ENCODE assay signal across 1 cellular context in the genomic region with DNA sequence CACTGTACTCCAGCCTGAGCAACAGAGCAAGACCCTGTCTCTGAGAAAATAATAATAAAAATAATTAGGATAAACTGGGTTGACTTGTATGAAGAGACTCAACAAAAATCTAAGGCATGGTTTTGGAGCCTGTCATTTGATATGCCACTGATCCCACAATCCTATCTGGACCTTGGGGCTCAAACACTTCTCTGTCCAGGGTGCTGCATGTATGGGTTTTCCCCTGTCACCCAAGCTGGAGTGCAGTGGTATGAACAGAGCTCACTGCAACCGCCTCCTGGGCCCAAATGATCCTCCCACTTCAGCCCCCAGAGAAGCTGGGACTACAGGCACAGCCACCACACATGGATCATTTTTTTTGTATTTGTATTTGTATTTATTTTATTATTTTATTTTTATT.
TF ChIP-seq lines count a peak whose summit lies in the region.

No MANE protein-coding gene starts in this region.

TF ChIP-seq in IMR-90, 13 proteins besides CTCF, POLR2A, EP300 and RAD21 (continued from another document):
- no peak for TF ChIP-seq BHLHE40 (IDR thresholded peaks at IDR 0.05; ENCODE audit: low read depth, low read length)
- TF ChIP-seq SMC3 (IDR thresholded peaks at IDR 0.05; ENCODE audit: low read depth, low read length): no peak
- TF ChIP-seq, protein P1, sequence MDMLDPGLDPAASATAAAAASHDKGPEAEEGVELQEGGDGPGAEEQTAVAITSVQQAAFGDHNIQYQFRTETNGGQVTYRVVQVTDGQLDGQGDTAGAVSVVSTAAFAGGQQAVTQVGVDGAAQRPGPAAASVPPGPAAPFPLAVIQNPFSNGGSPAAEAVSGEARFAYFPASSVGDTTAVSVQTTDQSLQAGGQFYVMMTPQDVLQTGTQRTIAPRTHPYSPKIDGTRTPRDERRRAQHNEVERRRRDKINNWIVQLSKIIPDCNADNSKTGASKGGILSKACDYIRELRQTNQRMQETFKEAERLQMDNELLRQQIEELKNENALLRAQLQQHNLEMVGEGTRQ (IDR thresholded peaks at IDR 0.05; ENCODE audit: low read depth, low read length): no peak
- no peak for TF ChIP-seq MXI1 (IDR thresholded peaks at IDR 0.05; ENCODE audit: borderline replicate concordance, low read depth, low read length)
- TF ChIP-seq MAZ (IDR thresholded peaks at IDR 0.05; ENCODE audit: borderline replicate concordance, low read depth, low read length): no peak
- TF ChIP-seq CHD1 (IDR thresholded peaks at IDR 0.05; ENCODE audit: low read depth, low read length): no peak
- no peak for TF ChIP-seq MAFK (IDR thresholded peaks at IDR 0.05; ENCODE audit: low read depth, low read length)
- TF ChIP-seq ELK1 (IDR thresholded peaks at IDR 0.05; ENCODE audit: borderline replicate concordance, low read depth, low read length): no peak
- no peak for TF ChIP-seq NFE2L2 (IDR thresholded peaks at IDR 0.05; ENCODE audit: low read depth, low read length)
- no peak for TF ChIP-seq FOS (IDR thresholded peaks at IDR 0.05; ENCODE audit: low read depth, low read length)
